ENCODE assay signal across 1 cellular context in the genomic region with DNA sequence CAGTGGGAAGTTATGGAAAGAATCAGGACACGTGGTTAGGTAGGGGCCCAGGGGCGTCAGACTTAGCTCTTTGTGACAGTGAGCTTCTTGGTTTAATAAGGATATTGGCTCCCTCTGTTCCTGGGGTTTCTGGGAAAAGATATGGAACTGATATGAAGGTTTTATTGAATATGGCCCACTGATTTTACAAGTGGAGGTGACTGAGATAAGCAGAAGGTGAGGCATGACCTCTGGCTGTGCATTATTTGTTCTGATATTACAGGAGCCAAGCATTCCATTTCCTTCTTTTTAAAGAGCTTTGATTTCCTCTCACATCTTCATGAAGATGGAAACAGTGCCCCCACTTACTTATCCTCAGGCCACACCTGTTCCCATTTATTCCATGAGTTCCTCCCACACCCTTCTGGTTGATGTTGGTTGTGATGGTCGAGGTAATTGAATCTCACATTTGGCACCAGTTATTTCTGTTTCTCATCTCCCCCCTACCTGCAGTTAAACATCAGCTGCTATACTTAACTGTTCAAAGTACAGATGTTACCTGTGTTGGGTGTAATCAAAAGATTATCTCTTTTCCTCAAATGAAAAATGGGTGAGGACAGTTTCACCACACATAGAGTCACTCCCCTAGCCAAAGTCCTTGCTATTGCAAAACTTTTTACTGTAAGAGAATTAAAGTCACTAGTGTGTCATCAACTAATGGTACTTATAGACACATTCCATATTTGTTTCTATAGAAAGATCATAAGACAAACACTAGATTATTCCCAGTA.
TF ChIP-seq lines count a peak whose summit lies in the region.

No MANE protein-coding gene starts in this region.

TF ChIP-seq in HepG2, 621 proteins besides CTCF, POLR2A, EP300 and RAD21 (continues in another document):
- TF ChIP-seq ZNF816 (CRISPR knock-in tag; IDR thresholded peaks at IDR 0.05; ENCODE audit: borderline replicate concordance) (0 out of 2 replicates have a peak, but pooled peaks have one; percentile 49), ZNF296 (CRISPR knock-in tag; conservative IDR thresholded peaks at IDR 0.05) (no peak), TBL1XR1 (IDR thresholded peaks at IDR 0.05; ENCODE audit: borderline replicate concordance, low read length, partially characterized antibody) (no peak), SSRP1 (CRISPR knock-in tag; IDR thresholded peaks at IDR 0.05) (no peak), ZNF629 (CRISPR knock-in tag; conservative IDR thresholded peaks at IDR 0.05) (0 out of 2 replicates have a peak, but pooled peaks have one; percentile 17), ELF4 (CRISPR knock-in tag; IDR thresholded peaks at IDR 0.05; ENCODE audit: borderline replicate concordance) (no peak), TBX2 (CRISPR knock-in tag; IDR thresholded peaks at IDR 0.05; ENCODE audit: borderline replicate concordance) (peak; percentile 29; the same call in 1 of the 2 replicates), ZBTB1 (CRISPR knock-in tag; IDR thresholded peaks at IDR 0.05; ENCODE audit: borderline replicate concordance) (no peak), ZNF20 (CRISPR knock-in tag; IDR thresholded peaks at IDR 0.05) (no peak), CREM (IDR thresholded peaks at IDR 0.05) (peak; percentile 71; the same call in 1 of the 2 replicates), CREM (CRISPR knock-in tag; IDR thresholded peaks at IDR 0.05) (no peak), ZNF225 (CRISPR knock-in tag; IDR thresholded peaks at IDR 0.05) (no peak), ZNF138 (CRISPR knock-in tag; IDR thresholded peaks at IDR 0.05; ENCODE audit: low read depth) (no peak), TBP (CRISPR knock-in tag; IDR thresholded peaks at IDR 0.05) (no peak), ZNF569 (CRISPR knock-in tag; IDR thresholded peaks at IDR 0.05; ENCODE audit: borderline replicate concordance) (no peak), KDM1A (CRISPR knock-in tag; IDR thresholded peaks at IDR 0.05) (no peak), ZNF331 (CRISPR knock-in tag; IDR thresholded peaks at IDR 0.05) (no peak), SMARCC2 (IDR thresholded peaks at IDR 0.05) (no peak), FOXK1 (CRISPR knock-in tag; IDR thresholded peaks at IDR 0.05; ENCODE audit: borderline replicate concordance, low read depth) (no peak), HNF4A (CRISPR knock-in tag; IDR thresholded peaks at IDR 0.05) (peak; percentile 86), RAD51 (IDR thresholded peaks at IDR 0.05; ENCODE audit: borderline replicate concordance) (no peak), MAZ (IDR thresholded peaks at IDR 0.05; ENCODE audit: borderline replicate concordance, low read depth, low read length) (no peak), MAZ (CRISPR knock-in tag; IDR thresholded peaks at IDR 0.05; ENCODE audit: low read depth) (0 out of 2 replicates have a peak, but pooled peaks have one; percentile 7), CBX2 (IDR thresholded peaks at IDR 0.05; ENCODE audit: low read depth, low read length) (no peak), CBX2 (CRISPR knock-in tag; IDR thresholded peaks at IDR 0.05; ENCODE audit: low read depth) (no peak), ZNF460 (CRISPR knock-in tag; IDR thresholded peaks at IDR 0.05; ENCODE audit: borderline replicate concordance) (no peak), MTF2 (CRISPR knock-in tag; IDR thresholded peaks at IDR 0.05; ENCODE audit: borderline replicate concordance) (no peak), NCOA2 (CRISPR knock-in tag; IDR thresholded peaks at IDR 0.05) (peak; percentile 71; the same call in 1 of the 2 replicates), HDAC2 (CRISPR knock-in tag; IDR thresholded peaks at IDR 0.05) (peak; percentile 24; the same call in 1 of the 2 replicates), TGIF2 (CRISPR knock-in tag; IDR thresholded peaks at IDR 0.05) (no peak), TEAD3 (CRISPR knock-in tag; optimal IDR thresholded peaks at IDR 0.05; ENCODE audit: borderline replicate concordance) (peak; percentile 6), NFE2L1 (CRISPR knock-in tag; IDR thresholded peaks at IDR 0.05; ENCODE audit: borderline replicate concordance) (no peak), ZSCAN31 (CRISPR knock-in tag; IDR thresholded peaks at IDR 0.05; ENCODE audit: low read depth) (no peak), CENPX (CRISPR knock-in tag; IDR thresholded peaks at IDR 0.05) (no peak), CEBPB (IDR thresholded peaks at IDR 0.05; ENCODE audit: borderline replicate concordance, low read depth, low read length) (peak; percentile 82)
- TF ChIP-seq, protein P1, sequence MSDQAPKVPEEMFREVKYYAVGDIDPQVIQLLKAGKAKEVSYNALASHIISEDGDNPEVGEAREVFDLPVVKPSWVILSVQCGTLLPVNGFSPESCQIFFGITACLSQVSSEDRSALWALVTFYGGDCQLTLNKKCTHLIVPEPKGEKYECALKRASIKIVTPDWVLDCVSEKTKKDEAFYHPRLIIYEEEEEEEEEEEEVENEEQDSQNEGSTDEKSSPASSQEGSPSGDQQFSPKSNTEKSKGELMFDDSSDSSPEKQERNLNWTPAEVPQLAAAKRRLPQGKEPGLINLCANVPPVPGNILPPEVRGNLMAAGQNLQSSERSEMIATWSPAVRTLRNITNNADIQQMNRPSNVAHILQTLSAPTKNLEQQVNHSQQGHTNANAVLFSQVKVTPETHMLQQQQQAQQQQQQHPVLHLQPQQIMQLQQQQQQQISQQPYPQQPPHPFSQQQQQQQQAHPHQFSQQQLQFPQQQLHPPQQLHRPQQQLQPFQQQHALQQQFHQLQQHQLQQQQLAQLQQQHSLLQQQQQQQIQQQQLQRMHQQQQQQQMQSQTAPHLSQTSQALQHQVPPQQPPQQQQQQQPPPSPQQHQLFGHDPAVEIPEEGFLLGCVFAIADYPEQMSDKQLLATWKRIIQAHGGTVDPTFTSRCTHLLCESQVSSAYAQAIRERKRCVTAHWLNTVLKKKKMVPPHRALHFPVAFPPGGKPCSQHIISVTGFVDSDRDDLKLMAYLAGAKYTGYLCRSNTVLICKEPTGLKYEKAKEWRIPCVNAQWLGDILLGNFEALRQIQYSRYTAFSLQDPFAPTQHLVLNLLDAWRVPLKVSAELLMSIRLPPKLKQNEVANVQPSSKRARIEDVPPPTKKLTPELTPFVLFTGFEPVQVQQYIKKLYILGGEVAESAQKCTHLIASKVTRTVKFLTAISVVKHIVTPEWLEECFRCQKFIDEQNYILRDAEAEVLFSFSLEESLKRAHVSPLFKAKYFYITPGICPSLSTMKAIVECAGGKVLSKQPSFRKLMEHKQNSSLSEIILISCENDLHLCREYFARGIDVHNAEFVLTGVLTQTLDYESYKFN (CRISPR knock-in tag; conservative IDR thresholded peaks at IDR 0.05): peak; percentile 74
- TF ChIP-seq, protein P2, sequence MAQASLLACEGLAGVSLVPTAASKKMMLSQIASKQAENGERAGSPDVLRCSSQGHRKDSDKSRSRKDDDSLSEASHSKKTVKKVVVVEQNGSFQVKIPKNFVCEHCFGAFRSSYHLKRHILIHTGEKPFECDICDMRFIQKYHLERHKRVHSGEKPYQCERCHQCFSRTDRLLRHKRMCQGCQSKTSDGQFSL (CRISPR knock-in tag; IDR thresholded peaks at IDR 0.05): no peak
- TF ChIP-seq, protein P3, sequence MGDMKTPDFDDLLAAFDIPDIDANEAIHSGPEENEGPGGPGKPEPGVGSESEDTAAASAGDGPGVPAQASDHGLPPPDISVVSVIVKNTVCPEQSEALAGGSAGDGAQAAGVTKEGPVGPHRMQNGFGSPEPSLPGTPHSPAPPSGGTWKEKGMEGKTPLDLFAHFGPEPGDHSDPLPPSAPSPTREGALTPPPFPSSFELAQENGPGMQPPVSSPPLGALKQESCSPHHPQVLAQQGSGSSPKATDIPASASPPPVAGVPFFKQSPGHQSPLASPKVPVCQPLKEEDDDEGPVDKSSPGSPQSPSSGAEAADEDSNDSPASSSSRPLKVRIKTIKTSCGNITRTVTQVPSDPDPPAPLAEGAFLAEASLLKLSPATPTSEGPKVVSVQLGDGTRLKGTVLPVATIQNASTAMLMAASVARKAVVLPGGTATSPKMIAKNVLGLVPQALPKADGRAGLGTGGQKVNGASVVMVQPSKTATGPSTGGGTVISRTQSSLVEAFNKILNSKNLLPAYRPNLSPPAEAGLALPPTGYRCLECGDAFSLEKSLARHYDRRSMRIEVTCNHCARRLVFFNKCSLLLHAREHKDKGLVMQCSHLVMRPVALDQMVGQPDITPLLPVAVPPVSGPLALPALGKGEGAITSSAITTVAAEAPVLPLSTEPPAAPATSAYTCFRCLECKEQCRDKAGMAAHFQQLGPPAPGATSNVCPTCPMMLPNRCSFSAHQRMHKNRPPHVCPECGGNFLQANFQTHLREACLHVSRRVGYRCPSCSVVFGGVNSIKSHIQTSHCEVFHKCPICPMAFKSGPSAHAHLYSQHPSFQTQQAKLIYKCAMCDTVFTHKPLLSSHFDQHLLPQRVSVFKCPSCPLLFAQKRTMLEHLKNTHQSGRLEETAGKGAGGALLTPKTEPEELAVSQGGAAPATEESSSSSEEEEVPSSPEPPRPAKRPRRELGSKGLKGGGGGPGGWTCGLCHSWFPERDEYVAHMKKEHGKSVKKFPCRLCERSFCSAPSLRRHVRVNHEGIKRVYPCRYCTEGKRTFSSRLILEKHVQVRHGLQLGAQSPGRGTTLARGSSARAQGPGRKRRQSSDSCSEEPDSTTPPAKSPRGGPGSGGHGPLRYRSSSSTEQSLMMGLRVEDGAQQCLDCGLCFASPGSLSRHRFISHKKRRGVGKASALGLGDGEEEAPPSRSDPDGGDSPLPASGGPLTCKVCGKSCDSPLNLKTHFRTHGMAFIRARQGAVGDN (CRISPR knock-in tag; IDR thresholded peaks at IDR 0.05): no peak
- TF ChIP-seq, protein P4, sequence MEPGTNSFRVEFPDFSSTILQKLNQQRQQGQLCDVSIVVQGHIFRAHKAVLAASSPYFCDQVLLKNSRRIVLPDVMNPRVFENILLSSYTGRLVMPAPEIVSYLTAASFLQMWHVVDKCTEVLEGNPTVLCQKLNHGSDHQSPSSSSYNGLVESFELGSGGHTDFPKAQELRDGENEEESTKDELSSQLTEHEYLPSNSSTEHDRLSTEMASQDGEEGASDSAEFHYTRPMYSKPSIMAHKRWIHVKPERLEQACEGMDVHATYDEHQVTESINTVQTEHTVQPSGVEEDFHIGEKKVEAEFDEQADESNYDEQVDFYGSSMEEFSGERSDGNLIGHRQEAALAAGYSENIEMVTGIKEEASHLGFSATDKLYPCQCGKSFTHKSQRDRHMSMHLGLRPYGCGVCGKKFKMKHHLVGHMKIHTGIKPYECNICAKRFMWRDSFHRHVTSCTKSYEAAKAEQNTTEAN (CRISPR knock-in tag; conservative IDR thresholded peaks at IDR 0.05): no peak
- TF ChIP-seq, protein P5, sequence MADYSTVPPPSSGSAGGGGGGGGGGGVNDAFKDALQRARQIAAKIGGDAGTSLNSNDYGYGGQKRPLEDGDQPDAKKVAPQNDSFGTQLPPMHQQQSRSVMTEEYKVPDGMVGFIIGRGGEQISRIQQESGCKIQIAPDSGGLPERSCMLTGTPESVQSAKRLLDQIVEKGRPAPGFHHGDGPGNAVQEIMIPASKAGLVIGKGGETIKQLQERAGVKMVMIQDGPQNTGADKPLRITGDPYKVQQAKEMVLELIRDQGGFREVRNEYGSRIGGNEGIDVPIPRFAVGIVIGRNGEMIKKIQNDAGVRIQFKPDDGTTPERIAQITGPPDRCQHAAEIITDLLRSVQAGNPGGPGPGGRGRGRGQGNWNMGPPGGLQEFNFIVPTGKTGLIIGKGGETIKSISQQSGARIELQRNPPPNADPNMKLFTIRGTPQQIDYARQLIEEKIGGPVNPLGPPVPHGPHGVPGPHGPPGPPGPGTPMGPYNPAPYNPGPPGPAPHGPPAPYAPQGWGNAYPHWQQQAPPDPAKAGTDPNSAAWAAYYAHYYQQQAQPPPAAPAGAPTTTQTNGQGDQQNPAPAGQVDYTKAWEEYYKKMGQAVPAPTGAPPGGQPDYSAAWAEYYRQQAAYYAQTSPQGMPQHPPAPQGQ (CRISPR knock-in tag; IDR thresholded peaks at IDR 0.05; ENCODE audit: borderline replicate concordance): no peak
- TF ChIP-seq, protein P6, sequence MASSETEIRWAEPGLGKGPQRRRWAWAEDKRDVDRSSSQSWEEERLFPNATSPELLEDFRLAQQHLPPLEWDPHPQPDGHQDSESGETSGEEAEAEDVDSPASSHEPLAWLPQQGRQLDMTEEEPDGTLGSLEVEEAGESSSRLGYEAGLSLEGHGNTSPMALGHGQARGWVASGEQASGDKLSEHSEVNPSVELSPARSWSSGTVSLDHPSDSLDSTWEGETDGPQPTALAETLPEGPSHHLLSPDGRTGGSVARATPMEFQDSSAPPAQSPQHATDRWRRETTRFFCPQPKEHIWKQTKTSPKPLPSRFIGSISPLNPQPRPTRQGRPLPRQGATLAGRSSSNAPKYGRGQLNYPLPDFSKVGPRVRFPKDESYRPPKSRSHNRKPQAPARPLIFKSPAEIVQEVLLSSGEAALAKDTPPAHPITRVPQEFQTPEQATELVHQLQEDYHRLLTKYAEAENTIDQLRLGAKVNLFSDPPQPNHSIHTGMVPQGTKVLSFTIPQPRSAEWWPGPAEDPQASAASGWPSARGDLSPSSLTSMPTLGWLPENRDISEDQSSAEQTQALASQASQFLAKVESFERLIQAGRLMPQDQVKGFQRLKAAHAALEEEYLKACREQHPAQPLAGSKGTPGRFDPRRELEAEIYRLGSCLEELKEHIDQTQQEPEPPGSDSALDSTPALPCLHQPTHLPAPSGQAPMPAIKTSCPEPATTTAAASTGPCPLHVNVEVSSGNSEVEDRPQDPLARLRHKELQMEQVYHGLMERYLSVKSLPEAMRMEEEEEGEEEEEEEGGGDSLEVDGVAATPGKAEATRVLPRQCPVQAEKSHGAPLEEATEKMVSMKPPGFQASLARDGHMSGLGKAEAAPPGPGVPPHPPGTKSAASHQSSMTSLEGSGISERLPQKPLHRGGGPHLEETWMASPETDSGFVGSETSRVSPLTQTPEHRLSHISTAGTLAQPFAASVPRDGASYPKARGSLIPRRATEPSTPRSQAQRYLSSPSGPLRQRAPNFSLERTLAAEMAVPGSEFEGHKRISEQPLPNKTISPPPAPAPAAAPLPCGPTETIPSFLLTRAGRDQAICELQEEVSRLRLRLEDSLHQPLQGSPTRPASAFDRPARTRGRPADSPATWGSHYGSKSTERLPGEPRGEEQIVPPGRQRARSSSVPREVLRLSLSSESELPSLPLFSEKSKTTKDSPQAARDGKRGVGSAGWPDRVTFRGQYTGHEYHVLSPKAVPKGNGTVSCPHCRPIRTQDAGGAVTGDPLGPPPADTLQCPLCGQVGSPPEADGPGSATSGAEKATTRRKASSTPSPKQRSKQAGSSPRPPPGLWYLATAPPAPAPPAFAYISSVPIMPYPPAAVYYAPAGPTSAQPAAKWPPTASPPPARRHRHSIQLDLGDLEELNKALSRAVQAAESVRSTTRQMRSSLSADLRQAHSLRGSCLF (CRISPR knock-in tag; IDR thresholded peaks at IDR 0.05; ENCODE audit: borderline replicate concordance): no peak
- TF ChIP-seq, protein P7, sequence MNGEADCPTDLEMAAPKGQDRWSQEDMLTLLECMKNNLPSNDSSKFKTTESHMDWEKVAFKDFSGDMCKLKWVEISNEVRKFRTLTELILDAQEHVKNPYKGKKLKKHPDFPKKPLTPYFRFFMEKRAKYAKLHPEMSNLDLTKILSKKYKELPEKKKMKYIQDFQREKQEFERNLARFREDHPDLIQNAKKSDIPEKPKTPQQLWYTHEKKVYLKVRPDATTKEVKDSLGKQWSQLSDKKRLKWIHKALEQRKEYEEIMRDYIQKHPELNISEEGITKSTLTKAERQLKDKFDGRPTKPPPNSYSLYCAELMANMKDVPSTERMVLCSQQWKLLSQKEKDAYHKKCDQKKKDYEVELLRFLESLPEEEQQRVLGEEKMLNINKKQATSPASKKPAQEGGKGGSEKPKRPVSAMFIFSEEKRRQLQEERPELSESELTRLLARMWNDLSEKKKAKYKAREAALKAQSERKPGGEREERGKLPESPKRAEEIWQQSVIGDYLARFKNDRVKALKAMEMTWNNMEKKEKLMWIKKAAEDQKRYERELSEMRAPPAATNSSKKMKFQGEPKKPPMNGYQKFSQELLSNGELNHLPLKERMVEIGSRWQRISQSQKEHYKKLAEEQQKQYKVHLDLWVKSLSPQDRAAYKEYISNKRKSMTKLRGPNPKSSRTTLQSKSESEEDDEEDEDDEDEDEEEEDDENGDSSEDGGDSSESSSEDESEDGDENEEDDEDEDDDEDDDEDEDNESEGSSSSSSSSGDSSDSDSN (CRISPR knock-in tag; IDR thresholded peaks at IDR 0.05): no peak
